Comparison of ENCODE assay signal across 8 cellular contexts in the genomic region with DNA sequence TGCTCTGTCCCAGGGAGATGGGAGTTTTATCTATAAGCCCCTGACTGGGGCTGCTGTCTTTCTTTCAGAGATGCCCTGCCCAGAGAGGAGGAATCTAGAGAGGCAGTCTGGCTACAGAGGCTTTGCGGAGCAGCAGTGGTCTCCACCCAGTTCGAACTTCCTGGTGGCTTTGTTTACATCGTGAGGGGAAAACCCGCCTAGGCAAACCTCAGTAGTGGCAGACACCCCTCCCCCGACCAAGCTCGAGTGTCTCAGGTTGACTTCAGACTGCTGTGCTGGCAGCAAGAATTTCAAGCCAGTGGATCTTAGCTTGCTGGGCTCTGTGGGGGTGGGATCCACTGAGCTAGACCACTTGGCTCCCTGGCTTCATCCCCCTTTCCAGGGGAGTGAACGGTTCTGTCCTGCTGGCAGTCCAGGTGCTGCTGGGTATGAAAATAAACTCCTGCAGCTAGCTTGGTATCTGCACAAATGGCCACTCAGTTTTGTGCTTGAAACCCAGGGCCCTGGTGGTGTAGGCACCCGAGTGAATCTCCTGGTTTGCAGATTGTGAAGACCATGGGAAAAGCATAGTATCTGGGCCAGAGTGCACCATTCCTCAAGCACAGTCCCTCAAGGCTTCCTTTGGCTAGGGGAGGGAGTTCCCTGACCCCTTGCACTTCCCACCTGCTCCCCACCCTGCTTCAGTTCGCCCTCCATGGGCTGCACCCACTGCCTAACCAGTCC. TPM values are rescaled to one million over a fixed set of nuclear protein-coding genes. Genes with fewer than 3 reads are reported as not detected.
DNase-seq lines count a peak whose midpoint lies in the region; ATAC-seq lines count a peak whose summit lies in the region.
"Not testable (repeated sequence)": the region's sequence is repeated elsewhere in the genome, so short reads cannot be mapped to it uniquely, and the experiment has no call there.

No MANE protein-coding gene starts in this region.

- peaks cover 24 to 38% (median 25%) of the 10 kb centered on the region in 3 donors for H3K4me1 Mint-ChIP-seq in T-cell
- H3K4me1 Mint-ChIP-seq in activated naive CD8-positive, alpha-beta T cell treated with anti-CD3 and anti-CD28 coated beads for 36 hours = peaks cover 12% of the 10 kb centered on the region
- H3K4me1 Mint-ChIP-seq in naive B cell = peaks cover 12 to 24% (median 17%) of the 10 kb centered on the region in 3 donors

- peaks cover 25% of the 10 kb centered on the region for H3K36me3 Mint-ChIP-seq in T-cell
- peaks cover 25% of the 10 kb centered on the region for H3K36me3 Mint-ChIP-seq in activated naive CD8-positive, alpha-beta T cell treated with anti-CD3 and anti-CD28 coated beads for 36 hours
- H3K36me3 Mint-ChIP-seq in naive B cell = peaks cover 5 to 52% of the 10 kb centered on the region in 2 donors

- peaks cover 27 to 35% (median 31%) of the 10 kb centered on the region in 3 donors for H3K9me3 Mint-ChIP-seq in T-cell
- peaks cover 28% of the 10 kb centered on the region for H3K9me3 Mint-ChIP-seq in activated naive CD8-positive, alpha-beta T cell treated with anti-CD3 and anti-CD28 coated beads for 36 hours
- H3K9me3 Mint-ChIP-seq in naive B cell = peaks cover 11 to 41% (median 31%) of the 10 kb centered on the region in 7 donors

- ATAC-seq in GM21515 (IDR thresholded peaks at IDR 0.05; ENCODE audit: unreplicated experiment) = peak; percentile 72
- ATAC-seq in HG03342 (IDR thresholded peaks at IDR 0.05; ENCODE audit: unreplicated experiment) = peak; percentile 66
- ATAC-seq in T-cell (replicated peaks in 1 of 4) = peak; percentile 99 to 100 (median 99)
- ATAC-seq in naive B cell (ENCODE audit: low read depth in 2 of 2) = peak; percentile 81 to 86

- CTCF ChIA-PET in T-cell (lab: Charles Lee) = not testable (repeated sequence)

- H3K4me3 Mint-ChIP-seq in T-cell (peak overlapping the region in 2 of 3 donors; percentile 39 to 77), naive B cell (peak overlapping the region in 7 of 8 donors; percentile 37 to 80 (median 57))
- H3K4me3 Mint-ChIP-seq in activated naive CD8-positive, alpha-beta T cell treated with anti-CD3 and anti-CD28 coated beads for 36 hours = not testable (repeated sequence)

- H3K27me3 Mint-ChIP-seq in T-cell; activated naive CD8-positive, alpha-beta T cell treated with anti-CD3 and anti-CD28 coated beads for 36 hours: not testable (repeated sequence)
- peaks cover 4 to 10% (median 9%) of the 10 kb centered on the region in 3 donors for H3K27me3 Mint-ChIP-seq in naive B cell

- H3K27ac Mint-ChIP-seq in T-cell = peak overlapping the region; percentile 76 to 79
- H3K27ac Mint-ChIP-seq in activated naive CD8-positive, alpha-beta T cell treated with anti-CD3 and anti-CD28 coated beads for 36 hours = not testable (repeated sequence)
- peak overlapping the region in 3 of 6 donors; percentile 6 to 49 (median 24) for H3K27ac Mint-ChIP-seq in naive B cell

- DNase-seq in DMS53 (lab: John Stamatoyannopoulos, UW) = peak; percentile 41
- peak; percentile 25 to 75 (median 61) for DNase-seq in T-cell
- DNase-seq in activated CD8-positive, alpha-beta memory T cell treated with anti-CD3 and anti-CD28 coated beads for 1 hour (ENCODE audit: extremely low read depth in 1 of 2, low read depth in 1 of 2) = peak; percentile 7 to 17
- DNase-seq in activated naive CD8-positive, alpha-beta T cell treated with anti-CD3 and anti-CD28 coated beads for 36 hours = peak; percentile 50
- peak; percentile 23 for DNase-seq in naive B cell
- peak; percentile 13 to 24 for DNase-seq in stimulated activated CD8-positive, alpha-beta memory T cell treated with anti-CD3 and anti-CD28 coated beads, Interleukin-2, amount 100 ng/mL, for 1 hour (ENCODE audit: low read depth in 2 of 2)

- POLR2A ChIA-PET in T-cell (lab: Charles Lee) = not testable (repeated sequence)

RNA-seq across cellular contexts. Expression of gene OTOGL, which starts 15.3 kb away (rescaled TPM):
- not detected for total RNA-seq in T-cell
- total RNA-seq in activated naive CD8-positive, alpha-beta T cell treated with anti-CD3 and anti-CD28 coated beads for 36 hours = not detected
- not detected for polyA plus RNA-seq in naive B cell (ENCODE audit: low read depth in 6 of 6)

Comparison
In these comparisons a context has a peak if more than half of its experiments do, and no peak if none do; other contexts are left out.
1. Peak in every context shown above with its lines: DNase-seq and ATAC-seq.